In the genomic region with DNA sequence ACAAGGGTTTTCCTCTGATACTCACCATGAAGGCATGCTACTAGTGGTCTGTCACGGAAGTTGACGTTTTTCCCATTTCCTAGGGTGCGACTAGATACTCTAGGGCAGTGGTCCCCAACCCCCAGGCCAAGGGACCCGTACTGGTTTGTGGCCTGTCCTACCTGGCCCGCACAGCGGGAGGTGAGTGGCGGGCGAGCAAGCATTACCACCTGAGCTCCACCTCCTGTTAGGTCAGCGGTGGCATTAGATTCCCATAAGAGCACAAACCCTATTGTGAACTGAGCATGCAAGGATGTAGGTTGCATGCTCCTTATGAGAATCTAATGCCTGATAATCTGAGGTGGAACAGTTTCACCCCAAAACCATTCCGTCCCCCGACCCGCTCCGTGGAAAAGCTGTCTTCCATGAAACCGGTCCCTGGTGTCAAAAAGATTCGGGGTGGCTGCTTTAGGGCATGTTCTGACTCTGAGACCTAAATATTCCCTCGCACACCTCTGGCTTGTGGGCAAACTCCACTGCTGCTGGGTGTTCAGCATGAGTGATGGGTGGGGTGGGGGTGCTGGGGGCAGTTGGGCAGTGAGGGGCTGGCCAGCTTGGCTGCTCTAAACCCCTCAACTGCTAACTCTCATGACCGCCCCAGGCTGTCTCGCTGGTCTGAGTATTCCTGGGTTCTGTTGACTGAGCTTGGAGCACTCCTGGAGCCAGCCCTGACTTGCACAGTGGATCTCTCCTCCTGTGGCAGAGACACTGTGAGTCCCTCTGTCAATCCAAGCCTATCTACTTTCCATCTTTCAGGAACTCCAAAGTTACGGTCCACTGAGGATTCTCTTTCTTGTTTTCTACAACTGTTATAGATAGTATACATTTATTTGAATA, we compare ENCODE assay signal across 2 cellular contexts.
TF ChIP-seq lines count a peak whose summit lies in the region.

No MANE protein-coding gene starts in this region.

TF ChIP-seq in SK-N-SH treated with all-trans-retinoic acid at 6 μM for 48 hours, 23 proteins besides CTCF, POLR2A, EP300 and RAD21 (continued from another document):
- TF ChIP-seq TCF4 (CRISPR knock-in tag; IDR thresholded peaks at IDR 0.05; ENCODE audit: borderline replicate concordance), result no peak
- TF ChIP-seq CSDC2 (CRISPR knock-in tag; IDR thresholded peaks at IDR 0.05), result no peak
- no peak for TF ChIP-seq RARB (CRISPR knock-in tag; IDR thresholded peaks at IDR 0.05)
- TF ChIP-seq, protein P1, sequence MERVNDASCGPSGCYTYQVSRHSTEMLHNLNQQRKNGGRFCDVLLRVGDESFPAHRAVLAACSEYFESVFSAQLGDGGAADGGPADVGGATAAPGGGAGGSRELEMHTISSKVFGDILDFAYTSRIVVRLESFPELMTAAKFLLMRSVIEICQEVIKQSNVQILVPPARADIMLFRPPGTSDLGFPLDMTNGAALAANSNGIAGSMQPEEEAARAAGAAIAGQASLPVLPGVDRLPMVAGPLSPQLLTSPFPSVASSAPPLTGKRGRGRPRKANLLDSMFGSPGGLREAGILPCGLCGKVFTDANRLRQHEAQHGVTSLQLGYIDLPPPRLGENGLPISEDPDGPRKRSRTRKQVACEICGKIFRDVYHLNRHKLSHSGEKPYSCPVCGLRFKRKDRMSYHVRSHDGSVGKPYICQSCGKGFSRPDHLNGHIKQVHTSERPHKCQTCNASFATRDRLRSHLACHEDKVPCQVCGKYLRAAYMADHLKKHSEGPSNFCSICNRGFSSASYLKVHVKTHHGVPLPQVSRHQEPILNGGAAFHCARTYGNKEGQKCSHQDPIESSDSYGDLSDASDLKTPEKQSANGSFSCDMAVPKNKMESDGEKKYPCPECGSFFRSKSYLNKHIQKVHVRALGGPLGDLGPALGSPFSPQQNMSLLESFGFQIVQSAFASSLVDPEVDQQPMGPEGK (CRISPR knock-in tag; IDR thresholded peaks at IDR 0.05; ENCODE audit: borderline replicate concordance), result no peak
- TF ChIP-seq ISL1 (CRISPR knock-in tag; IDR thresholded peaks at IDR 0.05), result no peak

TF ChIP-seq in SK-N-SH, 30 proteins besides CTCF, POLR2A, EP300 and RAD21 (continued from another document):
- TF ChIP-seq NRF1 (IDR thresholded peaks at IDR 0.05; ENCODE audit: low read depth, low read length) (no peak), GABPA (IDR thresholded peaks at IDR 0.05; ENCODE audit: low read depth) (no peak)
